In the genomic region with DNA sequence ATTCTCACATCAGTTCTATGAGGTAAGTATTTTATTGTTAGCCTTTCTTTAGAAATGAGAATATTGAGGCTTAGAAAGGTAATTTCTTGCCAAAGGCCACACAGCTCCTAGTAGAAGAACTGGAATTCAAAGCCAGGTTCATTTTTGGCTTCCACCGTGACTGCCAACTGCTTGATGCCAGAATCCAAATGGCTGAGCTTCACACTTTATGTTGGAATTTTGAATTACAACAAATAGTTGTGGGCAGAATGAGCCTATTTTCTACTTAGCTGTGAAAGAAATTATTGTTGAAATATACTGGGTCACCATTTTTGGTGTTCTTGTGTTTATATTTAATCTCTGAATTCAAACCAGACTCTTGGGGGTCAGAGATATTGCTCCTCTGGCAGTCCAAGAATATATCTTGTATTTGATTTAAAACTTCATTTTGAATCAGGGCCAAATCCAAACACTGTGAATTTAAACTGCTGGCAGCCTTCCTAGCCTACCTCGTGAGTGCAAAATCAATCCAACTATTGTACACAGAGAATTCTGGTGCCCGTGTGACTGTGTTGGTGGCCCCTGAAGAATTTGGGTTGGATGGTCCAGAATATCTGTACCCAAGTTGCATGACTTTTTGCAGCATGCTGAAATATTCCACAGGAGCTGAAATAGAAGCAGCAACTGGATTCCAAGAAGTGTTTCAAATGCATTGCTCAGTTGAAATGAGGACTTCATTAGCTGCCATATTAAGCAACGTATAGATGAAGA, we compare ENCODE assay signal across 18 cellular contexts. TPM values are rescaled to one million over a fixed set of nuclear protein-coding genes. Genes with fewer than 3 reads are reported as not detected.
DNase-seq lines count a peak whose midpoint lies in the region; ATAC-seq and TF ChIP-seq lines count a peak whose summit lies in the region.
"Had no signal": no experiment of that assay in that cellular context is flagged by ENCODE, and none has a peak within 500 bp of the region (broad histone marks: within the 10 kb centered on the region; RNA-seq: fewer than 3 reads in every experiment).

No MANE protein-coding gene starts in this region.

- H3K4me1 Mint-ChIP-seq in MCF 10A (ENCODE audit: insufficient read depth, unreplicated experiment): peaks cover 14% of the 10 kb centered on the region

- WGBS in aorta, 2 donors: 11% methylated on average over 4 of the region's 4 CpGs

- peak overlapping the region; percentile 79 to 81 for H3K27ac ChIP-seq in breast epithelium
- H3K27ac ChIP-seq in cingulate gyrus (ENCODE audit: low read depth, low read length): peak overlapping the region; percentile 52
- no peak overlapping the region for H3K27ac ChIP-seq in aorta (ENCODE audit: low read depth in 1 of 2, low read length in 2 of 2)
- H3K27ac ChIP-seq in Peyer's patch: no peak overlapping the region
- H3K27ac ChIP-seq: upper lobe of left lung had no signal

- no TSS peak for BruUV-seq in MCF 10A (replicated peaks; lab: Mats Ljungman, UMichigan)

- intact Hi-C loops in breast epithelium (cut with DNase I; ENCODE audit: low total_unique reads) (no loop called here), MCF 10A (cut with micrococcal nuclease) (no loop called here), aorta (cut with DNase I) (loop anchor here in 1 of 2 donors (5.0 kb wide), 1 partner anchor 36 kb away; a partner anchor contains a TSS)

- peaks cover 6% of the 10 kb centered on the region for H3K9me3 Mint-ChIP-seq in MCF 10A (ENCODE audit: unreplicated experiment)
- H3K9me3 Mint-ChIP-seq: activated T-cell treated with anti-CD3 and anti-CD28 coated beads, Interleukin-2, amount 50 U/mL, for 72 hours; CD4-positive, alpha-beta T cell; T-helper 2 cell treated with Interferon-gamma antibody and Interleukin-4, amounts not matched to agents 5 μg/mL and 100 μg/mL, for 36 hours had no signal

- H3K4me3 Mint-ChIP-seq in MCF 10A (ENCODE audit: unreplicated experiment): no peak overlapping the region
- H3K4me3 Mint-ChIP-seq: activated T-cell treated with anti-CD3 and anti-CD28 coated beads, Interleukin-2, amount 50 U/mL, for 72 hours; CD4-positive, alpha-beta T cell; T-helper 2 cell treated with Interferon-gamma antibody and Interleukin-4, amounts not matched to agents 5 μg/mL and 100 μg/mL, for 36 hours had no signal

- peak in 1 of 2 donors; percentile 72 for DNase-seq in breast epithelium (ENCODE audit: low spot score in 2 of 2)
- DNase-seq in MCF 10A (ENCODE audit: unreplicated experiment): no peak
- DNase-seq in midbrain (lab: John Stamatoyannopoulos, UW): peak; percentile 51
- no peak for DNase-seq in aorta
- no peak for DNase-seq in Peyer's patch
- no peak for DNase-seq in D341Med (ENCODE audit: low spot score)
- DNase-seq in DMS79 (lab: John Stamatoyannopoulos, UW): no peak
- DNase-seq: activated CD4-positive, alpha-beta T cell treated with anti-CD3 and anti-CD28 coated beads for 4 hours; activated T-cell treated with anti-CD3 and anti-CD28 coated beads, Interleukin-2, amount 50 U/mL, for 72 hours; CD4-positive, alpha-beta T cell; effector CD4-positive, alpha-beta T cell; kidney; NCI-H1694 treated with DMSO at 0.1 percent for 48 hours; NCI-H526 treated with DMSO at 0.1 percent for 48 hours; upper lobe of left lung had no signal

- peak; percentile 17 for ATAC-seq in aorta (ENCODE audit: low FRiP score)
- ATAC-seq: activated T-cell treated with anti-CD3 and anti-CD28 coated beads, Interleukin-2, amount 50 U/mL, for 72 hours had no signal

- POLR2A ChIA-PET in MCF 10A (lab: Yijun Ruan, JAX): interaction anchor here (0.6 to 2.2 kb wide), 5 partner anchors 18 to 76 kb away, joined by 3 to 8 read pairs (median 4); no protein-coding TSS in a partner anchor

- CTCF ChIA-PET in MCF 10A (lab: Yijun Ruan, JAX): interaction anchor here (0.6 to 2.4 kb wide), 4 partner anchors 9 to 69 kb away, joined by 3 to 11 read pairs (median 6); no protein-coding TSS in a partner anchor

- no peaks in the 10 kb centered on the region for H3K36me3 ChIP-seq in breast epithelium
- no peaks in the 10 kb centered on the region for H3K36me3 ChIP-seq in aorta (ENCODE audit: control insufficient read depth in 1 of 2, insufficient read depth in 2 of 2, low read length in 1 of 2)
- H3K36me3 ChIP-seq in Peyer's patch: no peaks in the 10 kb centered on the region
- H3K36me3 ChIP-seq: upper lobe of left lung had no signal

- no peaks in the 10 kb centered on the region for H3K27me3 ChIP-seq in breast epithelium
- H3K27me3 ChIP-seq in aorta (ENCODE audit: control insufficient read depth in 1 of 2, insufficient read depth in 2 of 2, low read length in 1 of 2): no peaks in the 10 kb centered on the region
- no peaks in the 10 kb centered on the region for H3K27me3 ChIP-seq in Peyer's patch
- H3K27me3 ChIP-seq: upper lobe of left lung had no signal

- TF ChIP-seq POLR2A in breast epithelium (IDR thresholded peaks at IDR 0.05) (no peak), Peyer's patch (IDR thresholded peaks at IDR 0.05) (no peak)

- H3K4me3 ChIP-seq in breast epithelium (no peak overlapping the region), aorta (ENCODE audit: low read length in 2 of 2) (no peak overlapping the region), Peyer's patch (no peak overlapping the region)
- H3K4me3 ChIP-seq: upper lobe of left lung had no signal

- no peaks in the 10 kb centered on the region for H3K36me3 Mint-ChIP-seq in MCF 10A (ENCODE audit: insufficient read depth, unreplicated experiment)

- H3K4me1 ChIP-seq in breast epithelium: peaks cover 0 to 7% of the 10 kb centered on the region in 2 donors
- peaks cover 2 to 4% of the 10 kb centered on the region in 2 donors for H3K4me1 ChIP-seq in aorta (ENCODE audit: control insufficient read depth in 1 of 2, insufficient read depth in 2 of 2, low read length in 2 of 2)
- H3K4me1 ChIP-seq in Peyer's patch: no peaks in the 10 kb centered on the region

- TF ChIP-seq CTCF in breast epithelium (IDR thresholded peaks at IDR 0.05): no peak
- no peak for TF ChIP-seq CTCF in MCF 10A (IDR thresholded peaks at IDR 0.05; ENCODE audit: unreplicated experiment)
- no peak for TF ChIP-seq CTCF in Peyer's patch (IDR thresholded peaks at IDR 0.05)

- H3K27me3 Mint-ChIP-seq in MCF 10A (ENCODE audit: insufficient read depth, unreplicated experiment): no peaks in the 10 kb centered on the region
- H3K27me3 Mint-ChIP-seq: CD4-positive, alpha-beta T cell had no signal

- H3K9me3 ChIP-seq in breast epithelium (no peaks in the 10 kb centered on the region), aorta (ENCODE audit: control insufficient read depth, low read length) (no peaks in the 10 kb centered on the region), Peyer's patch (no peaks in the 10 kb centered on the region)
- H3K9me3 ChIP-seq: upper lobe of left lung had no signal

- no peak overlapping the region for H3K27ac Mint-ChIP-seq in MCF 10A (ENCODE audit: low read depth, unreplicated experiment)
- H3K27ac Mint-ChIP-seq: activated T-cell treated with anti-CD3 and anti-CD28 coated beads, Interleukin-2, amount 50 U/mL, for 72 hours; CD4-positive, alpha-beta T cell; T-helper 2 cell treated with Interferon-gamma antibody and Interleukin-4, amounts not matched to agents 5 μg/mL and 100 μg/mL, for 36 hours had no signal

RNA-seq across cellular contexts. Expression of a gene that starts 35.6 kb away (rescaled TPM):
- 100 to 1,000 TPM in 1 of 3 donors, 10 to 100 TPM in 2; 78.6 to 106 (median 82.6) TPM for total RNA-seq in breast epithelium
- 47.0 and 65.7 TPM in 2 replicates for total RNA-seq in MCF 10A (2022)
- total RNA-seq in aorta: 10 to 100 TPM; 32.8 to 54.0 TPM
- 10 to 100 TPM in 1 of 2 donors, 1 to 10 TPM in 1; 4.4 to 13.3 TPM for polyA plus RNA-seq in aorta
- 10 to 100 TPM; 28.7 to 69.3 (median 44.0) TPM for total RNA-seq in Peyer's patch

RNA-seq across cellular contexts. Expression of a gene that starts 40.8 kb away (rescaled TPM):
- total RNA-seq in breast epithelium (under 1 TPM in 1 of 3 donors, not detected in 2; 0.32 TPM), MCF 10A (2022) (not detected in 2 replicates), aorta (not detected), Peyer's patch (not detected)
- not detected for polyA plus RNA-seq in aorta
- total RNA-seq: A172; activated T-cell treated with anti-CD3 and anti-CD28 coated beads, Interleukin-2, amount 50 U/mL, for 72 hours; CD4-positive, alpha-beta T cell; kidney; upper lobe of left lung had no signal

Comparison
In these comparisons a context has a peak if more than half of its experiments do, and no peak if none do; other contexts are left out.
1. H3K27ac ChIP-seq: peak in breast epithelium (2 of 2) and cingulate gyrus (single experiment); none in aorta (0 of 2) and Peyer's patch (0 of 4).